In the genomic region with DNA sequence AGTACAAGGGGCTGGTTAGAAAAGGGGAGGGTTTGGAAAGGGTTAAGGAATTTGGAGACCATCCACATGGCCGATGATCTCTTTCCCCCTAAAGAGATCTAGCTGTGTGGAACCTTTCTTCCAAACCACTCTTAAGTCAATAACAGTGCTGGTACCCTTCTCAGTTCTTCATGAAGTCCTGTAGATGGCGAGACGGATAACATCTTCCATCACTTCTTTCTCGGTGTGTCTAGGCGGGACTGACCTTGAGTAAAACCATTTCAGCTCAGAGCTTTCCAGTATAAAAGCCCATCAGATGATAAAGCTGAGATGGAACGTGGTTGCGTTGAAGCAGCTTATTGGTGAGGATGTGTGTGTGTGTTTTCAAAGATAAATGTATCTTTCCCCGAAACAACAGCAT, we compare ENCODE assay signal across 12 cellular contexts.
DNase-seq lines count a peak whose midpoint lies in the region; FAIRE-seq and TF ChIP-seq lines count a peak whose summit lies in the region.
"Had no signal": no experiment of that assay in that cellular context is flagged by ENCODE, and none has a peak within 500 bp of the region (broad histone marks: within the 10 kb centered on the region; RNA-seq: fewer than 3 reads in every experiment).

No MANE protein-coding gene starts in this region.

- TF ChIP-seq EP300 in suprapubic skin (IDR thresholded peaks at IDR 0.05), result no peak

- no peaks in the 10 kb centered on the region for H3K9me3 Mint-ChIP-seq in activated naive CD4-positive, alpha-beta T cell treated with anti-CD3 and anti-CD28 coated beads for 36 hours
- H3K9me3 Mint-ChIP-seq in activated CD4-positive, alpha-beta memory T cell treated with anti-CD3 and anti-CD28 coated beads, Interleukin-2, amount 10 ng/mL, durations not matched to agents 7 days and 5 days, result peaks cover 2% of the 10 kb centered on the region
- peaks cover 0 to 4% (median 0%) of the 10 kb centered on the region in 6 donors for H3K9me3 Mint-ChIP-seq in immature natural killer cell

- peak overlapping the region; percentile 63 for H3K27ac Mint-ChIP-seq in activated naive CD4-positive, alpha-beta T cell treated with anti-CD3 and anti-CD28 coated beads for 36 hours
- H3K27ac Mint-ChIP-seq in activated CD4-positive, alpha-beta memory T cell treated with anti-CD3 and anti-CD28 coated beads, Interleukin-2, amount 10 ng/mL, durations not matched to agents 7 days and 5 days, result peak overlapping the region; percentile 99
- H3K27ac Mint-ChIP-seq in immature natural killer cell, result peak overlapping the region in 5 of 6 donors; percentile 5 to 99 (median 67)

- POLR2A ChIA-PET in activated CD4-positive, alpha-beta memory T cell treated with anti-CD3 and anti-CD28 coated beads, Interleukin-2, amount 10 ng/mL, durations not matched to agents 7 days and 5 days (lab: Charles Lee), result interaction anchor here (0.7 to 22.2 kb wide), 4 partner anchors 16 to 199 kb away, joined by 3 to 822 read pairs (median 229); a partner anchor contains a TSS

- H3K36me3 ChIP-seq in suprapubic skin, result no peaks in the 10 kb centered on the region

- H3K27me3 Mint-ChIP-seq in activated naive CD4-positive, alpha-beta T cell treated with anti-CD3 and anti-CD28 coated beads for 36 hours (ENCODE audit: low read depth), result no peaks in the 10 kb centered on the region
- no peaks in the 10 kb centered on the region for H3K27me3 Mint-ChIP-seq in activated CD4-positive, alpha-beta memory T cell treated with anti-CD3 and anti-CD28 coated beads, Interleukin-2, amount 10 ng/mL, durations not matched to agents 7 days and 5 days
- peaks cover 6 to 22% (median 17%) of the 10 kb centered on the region in 3 donors for H3K27me3 Mint-ChIP-seq in immature natural killer cell (ENCODE audit: low read depth in 3 of 3)

- no peak for DNase-seq in activated naive CD4-positive, alpha-beta T cell treated with anti-CD3 and anti-CD28 coated beads for 36 hours
- no peak for DNase-seq in activated naive CD4-positive, alpha-beta T cell (lab: John Stamatoyannopoulos, UW)
- DNase-seq in activated CD4-positive, alpha-beta memory T cell treated with anti-CD3 and anti-CD28 coated beads, Interleukin-2, amount 10 ng/mL, durations not matched to agents 7 days and 5 days, result no peak
- DNase-seq in immature natural killer cell, result no peak
- no peak for DNase-seq in suprapubic skin (ENCODE audit: low spot score in 2 of 2)
- no peak for DNase-seq in 8988T
- no peak for DNase-seq in frontal cortex (ENCODE audit: low spot score in 2 of 2)
- no peak for DNase-seq in stimulated activated CD4-positive, alpha-beta T cell treated with anti-CD3 and anti-CD28 coated beads, Interleukin-4, amount 100 ng/mL, for 4 hours
- DNase-seq: amniotic stem cell, HCEC 1CT, NCI-H1694 treated with DMSO at 0.1 percent for 48 hours had no signal

- TF ChIP-seq CTCF in suprapubic skin (IDR thresholded peaks at IDR 0.05), result no peak

- peaks cover 26% of the 10 kb centered on the region for H3K36me3 Mint-ChIP-seq in activated naive CD4-positive, alpha-beta T cell treated with anti-CD3 and anti-CD28 coated beads for 36 hours (ENCODE audit: low read depth)
- peaks cover 83% of the 10 kb centered on the region for H3K36me3 Mint-ChIP-seq in activated CD4-positive, alpha-beta memory T cell treated with anti-CD3 and anti-CD28 coated beads, Interleukin-2, amount 10 ng/mL, durations not matched to agents 7 days and 5 days (ENCODE audit: low read depth)
- H3K36me3 Mint-ChIP-seq in immature natural killer cell, result peaks cover 5 to 28% (median 14%) of the 10 kb centered on the region in 3 donors

- H3K4me1 ChIP-seq in suprapubic skin, result peaks cover 65% of the 10 kb centered on the region

- intact Hi-C loops in activated naive CD4-positive, alpha-beta T cell treated with anti-CD3 and anti-CD28 coated beads for 36 hours (cut with micrococcal nuclease), result no loop called here

- no peak overlapping the region for H3K4me3 Mint-ChIP-seq in activated naive CD4-positive, alpha-beta T cell treated with anti-CD3 and anti-CD28 coated beads for 36 hours
- H3K4me3 Mint-ChIP-seq in activated CD4-positive, alpha-beta memory T cell treated with anti-CD3 and anti-CD28 coated beads, Interleukin-2, amount 10 ng/mL, durations not matched to agents 7 days and 5 days, result no peak overlapping the region
- peak overlapping the region in 1 of 5 donors; percentile 23 for H3K4me3 Mint-ChIP-seq in immature natural killer cell

- TF ChIP-seq POLR2A in suprapubic skin (IDR thresholded peaks at IDR 0.05), result no peak

- no peaks in the 10 kb centered on the region for H3K9me3 ChIP-seq in suprapubic skin

- WGBS in suprapubic skin, result 75% methylated on average over 8 of the region's 8 CpGs

- CTCF ChIA-PET in activated naive CD4-positive, alpha-beta T cell treated with anti-CD3 and anti-CD28 coated beads for 36 hours (lab: Charles Lee), result interaction anchor here (0.6 to 2.9 kb wide), 9 partner anchors 10 to 199 kb away, joined by 3 to 17 read pairs (median 3); no protein-coding TSS in a partner anchor
- CTCF ChIA-PET in activated CD4-positive, alpha-beta memory T cell treated with anti-CD3 and anti-CD28 coated beads, Interleukin-2, amount 10 ng/mL, durations not matched to agents 7 days and 5 days (lab: Charles Lee), result interaction anchor here (0.7 to 9.5 kb wide), 5 partner anchors 12 to 199 kb away, joined by 3 to 106 read pairs (median 3); a partner anchor contains a TSS

- no peak overlapping the region for H3K4me3 ChIP-seq in suprapubic skin

- H3K4me1 Mint-ChIP-seq in activated naive CD4-positive, alpha-beta T cell treated with anti-CD3 and anti-CD28 coated beads for 36 hours (ENCODE audit: low read depth), result peaks cover 90% of the 10 kb centered on the region
- peaks cover 92% of the 10 kb centered on the region for H3K4me1 Mint-ChIP-seq in activated CD4-positive, alpha-beta memory T cell treated with anti-CD3 and anti-CD28 coated beads, Interleukin-2, amount 10 ng/mL, durations not matched to agents 7 days and 5 days
- H3K4me1 Mint-ChIP-seq in immature natural killer cell, result peaks cover 86 to 92% of the 10 kb centered on the region in 2 donors

- FAIRE-seq in frontal cortex (lab: Jason Lieb, UNC), result no peak
- FAIRE-seq: islet of Langerhans had no signal

- peak overlapping the region; percentile 65 for H3K27ac ChIP-seq in suprapubic skin

- H3K27me3 ChIP-seq in suprapubic skin, result no peaks in the 10 kb centered on the region
